Comparison of ENCODE assay signal across 25 cellular contexts in genomic region chr7:134051020-134051419, GRCh38.
DNase-seq lines count a peak whose midpoint lies in the region; ATAC-seq and TF ChIP-seq lines count a peak whose summit lies in the region.
"Had no signal": no experiment of that assay in that cellular context is flagged by ENCODE, and none has a peak within 500 bp of the region (broad histone marks: within the 10 kb centered on the region; RNA-seq: fewer than 3 reads in every experiment).

No MANE protein-coding gene starts in this region.

- H3K4me1 ChIP-seq in KMS-11 (ENCODE audit: low read depth, poor library complexity, severe bottlenecking): peaks cover 50% of the 10 kb centered on the region
- H3K4me1 ChIP-seq: BLaER1 treated with 17β-estradiol and CSF1 and Interleukin-3, amounts not matched to agents 10 nM and 100 nM; SJSA1 had no signal

- DNase-seq in neural crest cell (ENCODE audit: low read depth, low spot score) (no peak), HuH-7 (ENCODE audit: low spot score) (no peak), 8988T (no peak)
- DNase-seq: AML-193; CD4-positive, alpha-beta T cell; IMR-90; Karpas-422; NCI-H1092 treated with DMSO at 0.1 percent for 48 hours; NCI-H1436; NCI-H187 treated with DMSO at 0.1 percent for 48 hours; NCI-H2171 treated with DMSO at 0.1 percent for 48 hours; NCI-H345; NCI-H510A treated with DMSO at 0.1 percent for 48 hours; NCI-H748 treated with DMSO at 0.1 percent for 48 hours; PC-3; Right ventricle myocardium superior; T-helper 1 cell had no signal

- no peaks in the 10 kb centered on the region for H3K79me2 ChIP-seq in KMS-11 (ENCODE audit: insufficient read depth, low read depth)

- H3K36me3 Mint-ChIP-seq in neural crest cell (ENCODE audit: low read depth): peaks cover 4% of the 10 kb centered on the region

- H3K27me3 ChIP-seq in KMS-11 (ENCODE audit: insufficient read depth, low read depth): no peaks in the 10 kb centered on the region
- H3K27me3 ChIP-seq: BLaER1 treated with 17β-estradiol and CSF1 and Interleukin-3, amounts not matched to agents 10 nM and 100 nM; SJSA1 had no signal

- H3K9ac ChIP-seq in KMS-11: no peak overlapping the region
- H3K9ac ChIP-seq: BLaER1 treated with 17β-estradiol and CSF1 and Interleukin-3, amounts not matched to agents 10 nM and 100 nM had no signal

- H3K27ac ChIP-seq in KMS-11: peak overlapping the region; percentile 41; the same call in 1 of the 2 replicates
- H3K27ac ChIP-seq: BLaER1 treated with 17β-estradiol and CSF1 and Interleukin-3, amounts not matched to agents 10 nM and 100 nM; SJSA1 had no signal

- peak overlapping the region; percentile 30; the same call in 1 of the 2 replicates for H3K4me2 ChIP-seq in KMS-11
- H3K4me2 ChIP-seq: BLaER1 treated with 17β-estradiol and CSF1 and Interleukin-3, amounts not matched to agents 10 nM and 100 nM had no signal

- no peaks in the 10 kb centered on the region for H3K36me3 ChIP-seq in KMS-11 (ENCODE audit: insufficient read depth)
- H3K36me3 ChIP-seq: SJSA1 had no signal

- peaks cover 10% of the 10 kb centered on the region for H3K4me1 Mint-ChIP-seq in neural crest cell

- no peak overlapping the region for H3K4me3 ChIP-seq in KMS-11 (IDR thresholded peaks at IDR 0.05; ENCODE audit: insufficient read depth, low read depth, low read length)
- H3K4me3 ChIP-seq: BLaER1 treated with 17β-estradiol and CSF1 and Interleukin-3, amounts not matched to agents 10 nM and 100 nM; SJSA1 had no signal

- TF ChIP-seq CTCF in KMS-11 (conservative IDR thresholded peaks at IDR 0.05; ENCODE audit: low read depth, low read length) (no peak), neural crest cell (conservative IDR thresholded peaks at IDR 0.05) (no peak)

- no peaks in the 10 kb centered on the region for H3K27me3 Mint-ChIP-seq in neural crest cell (ENCODE audit: low read depth)
- H3K27me3 Mint-ChIP-seq: CD4-positive, alpha-beta T cell had no signal

- H2AFZ ChIP-seq in KMS-11 (ENCODE audit: low read depth): no peak overlapping the region

- H3K4me3 Mint-ChIP-seq in neural crest cell: no peak overlapping the region
- H3K4me3 Mint-ChIP-seq: CD4-positive, alpha-beta T cell; T-helper 2 cell treated with Interferon-gamma antibody and Interleukin-4, amounts not matched to agents 5 μg/mL and 100 μg/mL, for 36 hours had no signal

- no peaks in the 10 kb centered on the region for H4K20me1 ChIP-seq in KMS-11 (ENCODE audit: insufficient read depth)
- H4K20me1 ChIP-seq: BLaER1 treated with 17β-estradiol and CSF1 and Interleukin-3, amounts not matched to agents 10 nM and 100 nM had no signal

- H3K27ac Mint-ChIP-seq in neural crest cell (ENCODE audit: unreplicated experiment): peak overlapping the region; percentile 5
- H3K27ac Mint-ChIP-seq: CD4-positive, alpha-beta T cell; T-helper 2 cell treated with Interferon-gamma antibody and Interleukin-4, amounts not matched to agents 5 μg/mL and 100 μg/mL, for 36 hours had no signal

- ATAC-seq in GM18867 (IDR thresholded peaks at IDR 0.05; ENCODE audit: unreplicated experiment) (peak; percentile 59), GM21717 (IDR thresholded peaks at IDR 0.05; ENCODE audit: unreplicated experiment) (peak; percentile 38), GM18870 (IDR thresholded peaks at IDR 0.05; ENCODE audit: unreplicated experiment) (no peak)
- ATAC-seq: HCT116, PC-3 had no signal

- H3K9me3 Mint-ChIP-seq in neural crest cell: peaks cover 5% of the 10 kb centered on the region
- H3K9me3 Mint-ChIP-seq: CD4-positive, alpha-beta T cell had no signal
